In genomic region chr1:42943166-42943565, GRCh38 we compare ENCODE assay signal across 8 cellular contexts. TPM values are rescaled to one million over a fixed set of nuclear protein-coding genes. Genes with fewer than 3 reads are reported as not detected.
DNase-seq lines count a peak whose midpoint lies in the region; ATAC-seq and TF ChIP-seq lines count a peak whose summit lies in the region.

No MANE protein-coding gene starts in this region.

- POLR2A ChIA-PET in IMR-90 (lab: Charles Lee; ENCODE audit: unreplicated experiment), result no interaction called here
- POLR2A ChIA-PET in activated CD8-positive, alpha-beta T cell treated with anti-CD3 and anti-CD28 coated beads, Interleukin-2, amount 10 ng/mL, durations not matched to agents 7 days and 5 days (lab: Charles Lee), result interaction anchor here (1.5 to 3.3 kb wide), 4 partner anchors 9 to 176 kb away, joined by 6 to 10 read pairs (median 9); partner anchors contain the start of genes C1orf50 and P3H1

- no peak overlapping the region for H3K4me3 Mint-ChIP-seq in activated CD8-positive, alpha-beta T cell treated with anti-CD3 and anti-CD28 coated beads, Interleukin-2, amount 10 ng/mL, durations not matched to agents 7 days and 5 days
- H3K4me3 Mint-ChIP-seq in stimulated activated naive B cell treated with anti-CD40 and anti-IgM and Interleukin-4, amounts not matched to agents 10 μg/mL and 1 μg/mL and 100 μg/mL, for 72 hours, result no peak overlapping the region

- H2BK5ac ChIP-seq in IMR-90 (ENCODE audit: low read depth, low read length, poor library complexity, severe bottlenecking), result peak overlapping the region; percentile 98

- no peak overlapping the region for H3K56ac ChIP-seq in IMR-90 (ENCODE audit: extremely low read depth, insufficient read depth, low read length)

- H2BK120ac ChIP-seq in IMR-90 (ENCODE audit: low read depth, low read length), result peak overlapping the region; percentile 99

- peak overlapping the region; percentile 2; the same call in 2 of the 3 replicates for H2BK15ac ChIP-seq in IMR-90 (ENCODE audit: low read depth, low read length)

- H3K9me3 ChIP-seq in IMR-90 (ENCODE audit: control insufficient read depth, insufficient read depth, low read length), result no peaks in the 10 kb centered on the region

- in situ Hi-C loops in IMR-90 (cut with MboI; ENCODE audit: low sequenced_read_pairs), result no loop called here

- dilution Hi-C loops in IMR-90 (cut with HindIII; ENCODE audit: low sequenced_read_pairs, unreplicated experiment), result no loop called here

- TF ChIP-seq POLR2A in IMR-90 (IDR thresholded peaks at IDR 0.05; ENCODE audit: low read depth, low read length), result no peak

- no peak for TF ChIP-seq CTCF in IMR-90 (conservative IDR thresholded peaks at IDR 0.05; ENCODE audit: low read depth, low read length)

- H3K79me1 ChIP-seq in IMR-90 (ENCODE audit: low read depth in 1 of 2, low read length in 2 of 2), result peaks cover 31 to 94% of the 10 kb centered on the region in 2 experiments

- H3K4me3 ChIP-seq in IMR-90 (ENCODE audit: insufficient read depth, low read depth, low read length), result no peak overlapping the region

- CTCF ChIA-PET in IMR-90 (lab: Yijun Ruan, JAX), result no interaction called here
- CTCF ChIA-PET in activated CD8-positive, alpha-beta T cell treated with anti-CD3 and anti-CD28 coated beads, Interleukin-2, amount 10 ng/mL, durations not matched to agents 7 days and 5 days (lab: Charles Lee), result interaction anchor here (0.9 to 4.1 kb wide), 3 partner anchors 11 to 130 kb away, joined by 3 to 22 read pairs (median 11); no protein-coding TSS in a partner anchor

- no peaks in the 10 kb centered on the region for H3K27me3 ChIP-seq in IMR-90 (ENCODE audit: control insufficient read depth, insufficient read depth, low read length)

- TF ChIP-seq RAD21 in IMR-90 (IDR thresholded peaks at IDR 0.05; ENCODE audit: low read length), result no peak

- no peak overlapping the region for H4K5ac ChIP-seq in IMR-90 (ENCODE audit: low read depth, low read length)

- peaks cover 58% of the 10 kb centered on the region for H4K20me1 ChIP-seq in IMR-90 (ENCODE audit: insufficient read depth, low read length)

- H4K8ac ChIP-seq in IMR-90 (ENCODE audit: low read depth in 2 of 2, low read length in 2 of 2), result peak overlapping the region; percentile 18 to 97; a peak in 3 of 4 replicates

- H3K36me3 Mint-ChIP-seq in activated CD8-positive, alpha-beta T cell treated with anti-CD3 and anti-CD28 coated beads, Interleukin-2, amount 10 ng/mL, durations not matched to agents 7 days and 5 days (ENCODE audit: low read depth), result peaks cover 88% of the 10 kb centered on the region
- peaks cover 48 to 67% of the 10 kb centered on the region in 2 donors for H3K36me3 Mint-ChIP-seq in stimulated activated naive B cell treated with anti-CD40 and anti-IgM and Interleukin-4, amounts not matched to agents 10 μg/mL and 1 μg/mL and 100 μg/mL, for 72 hours

- BruUV-seq in IMR-90 (replicated peaks; lab: Mats Ljungman, UMichigan), result no TSS peak

- peaks cover 64% of the 10 kb centered on the region for H3K9me1 ChIP-seq in IMR-90 (ENCODE audit: insufficient read depth, low read length)

- H3K27me3 Mint-ChIP-seq in activated CD8-positive, alpha-beta T cell treated with anti-CD3 and anti-CD28 coated beads, Interleukin-2, amount 10 ng/mL, durations not matched to agents 7 days and 5 days (ENCODE audit: low read depth), result no peaks in the 10 kb centered on the region
- no peaks in the 10 kb centered on the region for H3K27me3 Mint-ChIP-seq in stimulated activated naive B cell treated with anti-CD40 and anti-IgM and Interleukin-4, amounts not matched to agents 10 μg/mL and 1 μg/mL and 100 μg/mL, for 72 hours

- ATAC-seq in IMR-90 (ENCODE audit: low read depth) (no peak), left ventricle myocardium superior (peak; percentile 74)
- ATAC-seq in activated CD8-positive, alpha-beta T cell treated with anti-CD3 and anti-CD28 coated beads, Interleukin-2, amount 10 ng/mL, durations not matched to agents 7 days and 5 days, result peak; percentile 18
- ATAC-seq in stimulated activated naive B cell treated with anti-CD40 and anti-IgM and Interleukin-4, amounts not matched to agents 10 μg/mL and 1 μg/mL and 100 μg/mL, for 72 hours (replicated peaks), result no peak

- H3K27ac ChIP-seq in IMR-90 (ENCODE audit: insufficient read depth, low read length), result peak overlapping the region; percentile 43

- H3K18ac ChIP-seq in IMR-90 (ENCODE audit: low read depth, low read length), result no peak overlapping the region; the same call in 1 of the 2 replicates

- H3K27ac Mint-ChIP-seq in activated CD8-positive, alpha-beta T cell treated with anti-CD3 and anti-CD28 coated beads, Interleukin-2, amount 10 ng/mL, durations not matched to agents 7 days and 5 days, result peak overlapping the region; percentile 86
- H3K27ac Mint-ChIP-seq in stimulated activated naive B cell treated with anti-CD40 and anti-IgM and Interleukin-4, amounts not matched to agents 10 μg/mL and 1 μg/mL and 100 μg/mL, for 72 hours, result peak overlapping the region; percentile 94

- H3K4me1 ChIP-seq in IMR-90 (ENCODE audit: control insufficient read depth, insufficient read depth, low read length), result peaks cover 75% of the 10 kb centered on the region

- no peaks in the 10 kb centered on the region for H3K9me3 Mint-ChIP-seq in activated CD8-positive, alpha-beta T cell treated with anti-CD3 and anti-CD28 coated beads, Interleukin-2, amount 10 ng/mL, durations not matched to agents 7 days and 5 days (ENCODE audit: insufficient read depth)
- no peaks in the 10 kb centered on the region for H3K9me3 Mint-ChIP-seq in stimulated activated naive B cell treated with anti-CD40 and anti-IgM and Interleukin-4, amounts not matched to agents 10 μg/mL and 1 μg/mL and 100 μg/mL, for 72 hours

- intact Hi-C loops in IMR-90 (cut with micrococcal nuclease), result no loop called here
- intact Hi-C loops in left ventricle myocardium superior (cut with micrococcal nuclease), result no loop called here

- no peak for DNase-seq in IMR-90
- DNase-seq in activated CD8-positive, alpha-beta T cell treated with anti-CD3 and anti-CD28 coated beads, Interleukin-2, amount 10 ng/mL, durations not matched to agents 7 days and 5 days, result peak; percentile 48
- DNase-seq in left ventricle myocardium superior, result peak; percentile 74
- no peak for DNase-seq in stimulated activated naive B cell treated with anti-CD40 and anti-IgM and Interleukin-4, amounts not matched to agents 10 μg/mL and 1 μg/mL and 100 μg/mL, for 72 hours
- no peak for DNase-seq in activated effector memory CD4-positive, alpha-beta T cell treated with anti-CD3 and anti-CD28 coated beads, Interleukin-2, amount 50 U/mL, for 16 hours
- DNase-seq in activated gamma-delta T cell treated with Interleukin-2 at 50 U/mL for 16 hours, result no peak
- no peak for DNase-seq in GF-D8 (lab: John Stamatoyannopoulos, UW)
- DNase-seq in NCI-H2227 (lab: John Stamatoyannopoulos, UW; ENCODE audit: unreplicated experiment), result no peak

- H3K36me3 ChIP-seq in IMR-90 (ENCODE audit: control insufficient read depth, insufficient read depth, low read length), result peaks cover 69% of the 10 kb centered on the region

- peak overlapping the region; percentile 37 for H2AK9ac ChIP-seq in IMR-90 (replicated peaks; ENCODE audit: low read depth, low read length, poor library complexity)

- 90% methylated on average over 6 of the region's 7 CpGs; no CpG with 5 or more reads in 1 of the 2 experiments for WGBS in IMR-90 (ENCODE audit: extremely low coverage in 2 of 2, insufficient read length in 1 of 2), 2 experiments

- H3K9ac ChIP-seq in IMR-90 (ENCODE audit: low read depth, low read length), result no peak overlapping the region

- no peak overlapping the region for H2AFZ ChIP-seq in IMR-90 (replicated peaks; ENCODE audit: low read length, poor library complexity)

- H3K4ac ChIP-seq in IMR-90 (ENCODE audit: low read depth, low read length), result peak overlapping the region; percentile 99

- no peak overlapping the region for H3K23ac ChIP-seq in IMR-90 (ENCODE audit: low read depth, low read length)

- H3K4me1 Mint-ChIP-seq in activated CD8-positive, alpha-beta T cell treated with anti-CD3 and anti-CD28 coated beads, Interleukin-2, amount 10 ng/mL, durations not matched to agents 7 days and 5 days (ENCODE audit: low read depth), result peaks cover 98% of the 10 kb centered on the region
- peaks cover 83 to 99% of the 10 kb centered on the region in 2 donors for H3K4me1 Mint-ChIP-seq in stimulated activated naive B cell treated with anti-CD40 and anti-IgM and Interleukin-4, amounts not matched to agents 10 μg/mL and 1 μg/mL and 100 μg/mL, for 72 hours

- H3K14ac ChIP-seq in IMR-90 (replicated peaks; ENCODE audit: low read depth, low read length), result peak overlapping the region; percentile 97; the same call in 1 of the 2 replicates

- H2BK20ac ChIP-seq in IMR-90 (ENCODE audit: low read depth, low read length), result peak overlapping the region; percentile 68; the same call in 1 of the 2 replicates

- peak overlapping the region; percentile 100 for H4K91ac ChIP-seq in IMR-90 (ENCODE audit: insufficient read depth, low read depth, low read length)

- H3K4me2 ChIP-seq in IMR-90 (ENCODE audit: low read depth, low read length), result no peak overlapping the region

- H2AK5ac ChIP-seq in IMR-90 (ENCODE audit: low read depth, low read length), result peak overlapping the region; percentile 54; the same call in 1 of the 2 replicates

TF ChIP-seq in IMR-90, 13 proteins besides CTCF, POLR2A, EP300 and RAD21:
- TF ChIP-seq BHLHE40 (IDR thresholded peaks at IDR 0.05; ENCODE audit: low read depth, low read length), result no peak
- TF ChIP-seq SMC3 (IDR thresholded peaks at IDR 0.05; ENCODE audit: low read depth, low read length), result no peak
- TF ChIP-seq CHD1 (IDR thresholded peaks at IDR 0.05; ENCODE audit: low read depth, low read length), result no peak

RNA-seq across cellular contexts. Expression of gene SLC2A1, which starts 15.5 kb away (rescaled TPM):
- 203 and 395 TPM in 2 replicates for total RNA-seq in IMR-90 (2012; rRNA removed)
- 200 and 208 TPM in 2 replicates for polyA plus RNA-seq in IMR-90 (2012; rRNA removed)
- 557 and 944 TPM in 2 replicates for polyA plus RNA-seq in IMR-90 (2012; cell fraction: cytosol; rRNA removed)
- 202 and 690 TPM in 2 replicates for polyA plus RNA-seq in IMR-90 (2012; cell fraction: nucleus; rRNA removed; ENCODE audit: low replicate concordance)
- total RNA-seq in activated CD8-positive, alpha-beta T cell treated with anti-CD3 and anti-CD28 coated beads, Interleukin-2, amount 10 ng/mL, durations not matched to agents 7 days and 5 days, result 100 to 1,000 TPM; 113 to 123 TPM
- total RNA-seq in left ventricle myocardium superior, result 38.5 TPM

Comparison
In these comparisons a context has a peak if more than half of its experiments do, and no peak if none do; other contexts are left out.
1. ATAC-seq: peak in activated CD8-positive, alpha-beta T cell treated with anti-CD3 and anti-CD28 coated beads, Interleukin-2, amount 10 ng/mL, durations not matched to agents 7 days and 5 days (single experiment) and left ventricle myocardium superior (single experiment); none in IMR-90 (single experiment) and stimulated activated naive B cell treated with anti-CD40 and anti-IgM and Interleukin-4, amounts not matched to agents 10 μg/mL and 1 μg/mL and 100 μg/mL, for 72 hours (0 of 2).
2. DNase-seq: peak in activated CD8-positive, alpha-beta T cell treated with anti-CD3 and anti-CD28 coated beads, Interleukin-2, amount 10 ng/mL, durations not matched to agents 7 days and 5 days (single experiment) and left ventricle myocardium superior (single experiment); none in IMR-90 (single experiment), stimulated activated naive B cell treated with anti-CD40 and anti-IgM and Interleukin-4, amounts not matched to agents 10 μg/mL and 1 μg/mL and 100 μg/mL, for 72 hours (single experiment), activated effector memory CD4-positive, alpha-beta T cell treated with anti-CD3 and anti-CD28 coated beads, Interleukin-2, amount 50 U/mL, for 16 hours (single experiment), activated gamma-delta T cell treated with Interleukin-2 at 50 U/mL for 16 hours (single experiment), GF-D8 (single experiment) and NCI-H2227 (single experiment).